ENCODE assay signal across 8 cellular contexts in genomic region chr17:64063766-64064224, GRCh38. TPM values are rescaled to one million over a fixed set of nuclear protein-coding genes. Genes with fewer than 3 reads are reported as not detected.
DNase-seq lines count a peak whose midpoint lies in the region; ATAC-seq and TF ChIP-seq lines count a peak whose summit lies in the region.

No MANE protein-coding gene starts in this region.

- H3K27ac ChIP-seq in PC-3 (ENCODE audit: low read length) = no peak overlapping the region
- H3K27ac ChIP-seq in right cardiac atrium (ENCODE audit: low read length) = no peak overlapping the region
- H3K27ac ChIP-seq in suprapubic skin = no peak overlapping the region

- no peak overlapping the region for H2AFZ ChIP-seq in PC-3 (ENCODE audit: low read length)

- no peaks in the 10 kb centered on the region for H3K79me2 ChIP-seq in PC-3 (ENCODE audit: low read length)

- CTCF ChIA-PET in PC-3 (lab: Charles Lee) = interaction anchor here (0.6 to 1.4 kb wide), 8 partner anchors 19 to 218 kb away, joined by 3 to 48 read pairs (median 4); partner anchors contain the start of gene ERN1

- peak; percentile 64 for ATAC-seq in PC-3
- peak in 1 of 2 donors; percentile 49 for ATAC-seq in activated naive CD4-positive, alpha-beta T cell treated with anti-CD3 and anti-CD28 coated beads, Interleukin-2, amount 50 U/mL, for 72 hours
- peak; percentile 77 to 90 for ATAC-seq in right cardiac atrium
- ATAC-seq in GM18907 (IDR thresholded peaks at IDR 0.05; ENCODE audit: unreplicated experiment) = no peak
- ATAC-seq in GM21360 (IDR thresholded peaks at IDR 0.05; ENCODE audit: unreplicated experiment) = no peak

- intact Hi-C loops in PC-3 (cut with micrococcal nuclease) (loop anchor here (1.0 kb wide), 1 partner anchor 70 kb away; no protein-coding TSS in a partner anchor), right cardiac atrium (cut with DNase I) (loop anchor here in 3 of 4 donors (10.0 kb wide), 2 partner anchors 71 to 221 kb away; partner anchors contain the start of gene ERN1 (in 3 of the 3))

- peaks cover 5 to 10% of the 10 kb centered on the region in 2 donors for H3K9me3 Mint-ChIP-seq in activated naive CD4-positive, alpha-beta T cell treated with anti-CD3 and anti-CD28 coated beads, Interleukin-2, amount 50 U/mL, for 72 hours

- TF ChIP-seq CTCF in GM12864 (IDR thresholded peaks at IDR 0.05; ENCODE audit: low read depth, low read length, missing control alignments) = peak; percentile 43
- peak; percentile 75 for TF ChIP-seq CTCF in PC-3 (conservative IDR thresholded peaks at IDR 0.05; ENCODE audit: low read depth, low read length)
- peak in 1 of 2 donors; percentile 41 for TF ChIP-seq CTCF in suprapubic skin (IDR thresholded peaks at IDR 0.05)

- H3K27ac Mint-ChIP-seq in activated naive CD4-positive, alpha-beta T cell treated with anti-CD3 and anti-CD28 coated beads, Interleukin-2, amount 50 U/mL, for 72 hours = peak overlapping the region; percentile 8 to 82

- no peak overlapping the region for H3K4me2 ChIP-seq in PC-3 (ENCODE audit: low read length)

- no peaks in the 10 kb centered on the region for H4K20me1 ChIP-seq in PC-3 (ENCODE audit: low read length)

- POLR2A ChIA-PET in PC-3 (lab: Charles Lee; ENCODE audit: unreplicated experiment) = no interaction called here

- H3K9ac ChIP-seq in PC-3 (ENCODE audit: low read length) = no peak overlapping the region

- peaks cover 15% of the 10 kb centered on the region for H3K36me3 ChIP-seq in PC-3 (ENCODE audit: low read depth, low read length)
- H3K36me3 ChIP-seq in suprapubic skin = peaks cover 63% of the 10 kb centered on the region

- no peaks in the 10 kb centered on the region for H3K9me3 ChIP-seq in PC-3 (ENCODE audit: low read length)
- peaks cover 3% of the 10 kb centered on the region for H3K9me3 ChIP-seq in right cardiac atrium (ENCODE audit: control insufficient read depth, low read length)
- no peaks in the 10 kb centered on the region for H3K9me3 ChIP-seq in suprapubic skin

- H3K27me3 ChIP-seq in PC-3 (ENCODE audit: low read length) (no peaks in the 10 kb centered on the region), right cardiac atrium (ENCODE audit: control insufficient read depth, insufficient read depth) (no peaks in the 10 kb centered on the region), suprapubic skin (no peaks in the 10 kb centered on the region)

- BruUV-seq in PC-3 (replicated peaks; lab: Mats Ljungman, UMichigan) = no TSS peak

- no peak for DNase-seq in GM12864 (ENCODE audit: low read depth)
- DNase-seq in PC-3 = peak; percentile 40
- peak in 1 of 2 donors; percentile 64 for DNase-seq in activated naive CD4-positive, alpha-beta T cell treated with anti-CD3 and anti-CD28 coated beads, Interleukin-2, amount 50 U/mL, for 72 hours (ENCODE audit: low spot score in 2 of 2)
- peak; percentile 64 to 86 (median 85) for DNase-seq in right cardiac atrium
- peak; percentile 8 to 35 for DNase-seq in stimulated activated CD4-positive, alpha-beta T cell treated with anti-CD3 and anti-CD28 coated beads, Interleukin-12 subunit alpha, Interleukin-12 subunit beta, amount 100 ng/mL, for 24 hours (ENCODE audit: low read depth in 2 of 2)
- no peak for DNase-seq in suprapubic skin (ENCODE audit: low spot score in 2 of 2)

- H3K4me3 ChIP-seq in GM12864 (ENCODE audit: low read depth, low read length) = no peak overlapping the region
- H3K4me3 ChIP-seq in PC-3 (ENCODE audit: low read length) = no peak overlapping the region
- no peak overlapping the region for H3K4me3 ChIP-seq in right cardiac atrium (ENCODE audit: low read length)
- H3K4me3 ChIP-seq in suprapubic skin = no peak overlapping the region

- peaks cover 21% of the 10 kb centered on the region for H3K4me1 ChIP-seq in PC-3 (ENCODE audit: insufficient read depth, low read length)
- no peaks in the 10 kb centered on the region for H3K4me1 ChIP-seq in right cardiac atrium (ENCODE audit: control insufficient read depth, insufficient read depth, low read length)
- H3K4me1 ChIP-seq in suprapubic skin = peaks cover 9% of the 10 kb centered on the region

- WGBS in right cardiac atrium = 54% methylated on average over 16 of the region's 16 CpGs
- 51% methylated on average over 14 of the region's 16 CpGs for WGBS in suprapubic skin

- TF ChIP-seq POLR2A in suprapubic skin (IDR thresholded peaks at IDR 0.05) = no peak

- H3K9me2 ChIP-seq in PC-3 (replicated peaks; ENCODE audit: low read length) = no peaks in the 10 kb centered on the region

- no peaks in the 10 kb centered on the region for H3F3A ChIP-seq in PC-3 (ENCODE audit: low read length, unreplicated experiment)

- no peak for TF ChIP-seq EP300 in suprapubic skin (IDR thresholded peaks at IDR 0.05)

- peaks cover 46% of the 10 kb centered on the region in 2 donors for H3K36me3 Mint-ChIP-seq in activated naive CD4-positive, alpha-beta T cell treated with anti-CD3 and anti-CD28 coated beads, Interleukin-2, amount 50 U/mL, for 72 hours

RNA-seq across cellular contexts. Expression of gene ICAM2, which starts 43.4 kb away (rescaled TPM):
- total RNA-seq in PC-3 (2014; rRNA removed) (not detected in 2 replicates), right cardiac atrium (10 to 100 TPM; 17.6 to 31.7 (median 26.3) TPM), suprapubic skin (10 to 100 TPM in 2 of 4 donors, 1 to 10 TPM in 2; 8.4 to 32.5 (median 14.9) TPM)
- total RNA-seq in activated naive CD4-positive, alpha-beta T cell treated with anti-CD3 and anti-CD28 coated beads, Interleukin-2, amount 50 U/mL, for 72 hours = 10 to 100 TPM; 21.9 to 45.2 TPM
- polyA plus RNA-seq in right cardiac atrium = 50.3 TPM

Comparison
In these comparisons a context has a peak if more than half of its experiments do, and no peak if none do; other contexts are left out.
1. DNase-seq: peak in PC-3 (single experiment), right cardiac atrium (3 of 3) and stimulated activated CD4-positive, alpha-beta T cell treated with anti-CD3 and anti-CD28 coated beads, Interleukin-12 subunit alpha, Interleukin-12 subunit beta, amount 100 ng/mL, for 24 hours (2 of 2); none in GM12864 (single experiment) and suprapubic skin (0 of 2).
2. ATAC-seq: peak in PC-3 (single experiment) and right cardiac atrium (2 of 2); none in GM18907 (single experiment) and GM21360 (single experiment).